In the genomic region with DNA sequence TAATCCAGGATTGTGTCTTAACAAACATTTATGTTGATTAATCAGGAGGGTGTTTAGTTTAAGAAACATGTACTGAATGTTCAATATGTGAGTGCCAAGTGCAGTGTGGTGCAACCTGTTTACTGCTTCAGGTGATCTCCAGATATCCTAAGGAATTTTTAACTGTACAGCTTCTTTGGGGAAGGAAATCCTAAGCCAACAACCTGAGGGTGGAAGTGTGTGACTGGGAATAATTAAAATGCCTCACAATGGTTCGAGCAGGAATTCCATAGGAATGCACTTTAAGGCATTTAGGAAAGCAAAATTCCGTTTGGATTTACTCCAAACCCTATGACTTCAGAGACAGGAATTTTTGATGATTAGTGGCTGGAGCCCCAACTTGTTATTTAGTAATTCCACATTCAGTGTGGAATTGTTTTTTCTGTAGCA, we compare ENCODE assay signal across 13 cellular contexts. TPM values are rescaled to one million over a fixed set of nuclear protein-coding genes. Genes with fewer than 3 reads are reported as not detected.
DNase-seq lines count a peak whose midpoint lies in the region; ATAC-seq, FAIRE-seq and TF ChIP-seq lines count a peak whose summit lies in the region.
"Had no signal": no experiment of that assay in that cellular context is flagged by ENCODE, and none has a peak within 500 bp of the region (broad histone marks: within the 10 kb centered on the region; RNA-seq: fewer than 3 reads in every experiment).

No MANE protein-coding gene starts in this region.

- intact Hi-C loops in CD4-positive, alpha-beta T cell (cut with DNase I, micrococcal nuclease), result no loop called here

- no peak for TF ChIP-seq CTCF in AG04449 (IDR thresholded peaks at IDR 0.05; ENCODE audit: insufficient read depth, low read length, missing control alignments)
- TF ChIP-seq CTCF in CD4-positive, alpha-beta T cell (IDR thresholded peaks at IDR 0.05), result no peak

- no peak overlapping the region for H3K4me3 Mint-ChIP-seq in CD4-positive, alpha-beta T cell
- H3K4me3 Mint-ChIP-seq: activated naive CD4-positive, alpha-beta T cell treated with anti-CD3 and anti-CD28 coated beads, Interleukin-2, amount 50 U/mL, for 24 hours; B cell had no signal

- CTCF ChIA-PET in AG04449 (lab: Yijun Ruan, JAX), result interaction anchor here (1.1 to 1.8 kb wide), 5 partner anchors 12 to 300 kb away, joined by 3 to 7 read pairs (median 3); no protein-coding TSS in a partner anchor
- CTCF ChIA-PET in CD4-positive, alpha-beta T cell (lab: Charles Lee), result interaction anchor here (1.0 kb wide), 1 partner anchor 27 kb away, joined by 3 read pairs; no protein-coding TSS in a partner anchor

- TF ChIP-seq EP300 in Ishikawa (IDR thresholded peaks at IDR 0.05; ENCODE audit: borderline replicate concordance), result peak; percentile 87

- DNase-seq in AG04449 (ENCODE audit: low read depth, low spot score) (peak; percentile 70), dedifferentiated amniotic fluid mesenchymal stem cell (ENCODE audit: extremely low spot score) (peak; percentile 83), frontal cortex (ENCODE audit: low spot score in 2 of 2) (no peak)
- no peak for DNase-seq in CD4-positive, alpha-beta T cell
- DNase-seq: NCI-H2107; stimulated activated CD4-positive, alpha-beta T cell treated with anti-CD3 and anti-CD28 coated beads, Interleukin-1b, Interleukin-23, amount 100 ng/mL, for 48 hours; T1000 had no signal

- no peak for FAIRE-seq in frontal cortex (lab: Jason Lieb, UNC)

- no peak overlapping the region for H3K4me3 ChIP-seq in AG04449 (ENCODE audit: low read depth, low read length)
- no peak overlapping the region for H3K4me3 ChIP-seq in mesodermal cell (ENCODE audit: extremely low read depth, insufficient read depth, low read length, poor library complexity, severe bottlenecking)

- POLR2A ChIA-PET in AG04449 (lab: Yijun Ruan, JAX), result interaction anchor here (0.8 to 1.5 kb wide), 9 partner anchors 8 to 109 kb away, joined by 3 to 5 read pairs (median 3); partner anchors contain the start of gene CRIM1
- POLR2A ChIA-PET in CD4-positive, alpha-beta T cell (lab: Charles Lee), result no interaction called here

- peak overlapping the region; percentile 91 for H3K27ac ChIP-seq in mesodermal cell (ENCODE audit: low read depth, low read length, severe bottlenecking)
- H3K27ac ChIP-seq in CD4-positive, alpha-beta T cell (ENCODE audit: low read depth, low read length), result no peak overlapping the region

- H3K4me1 Mint-ChIP-seq in CD4-positive, alpha-beta T cell (ENCODE audit: low read depth), result no peaks in the 10 kb centered on the region
- H3K4me1 Mint-ChIP-seq: B cell had no signal

- no peaks in the 10 kb centered on the region for H3K9me3 Mint-ChIP-seq in CD4-positive, alpha-beta T cell
- H3K9me3 Mint-ChIP-seq: activated naive CD4-positive, alpha-beta T cell treated with anti-CD3 and anti-CD28 coated beads, Interleukin-2, amount 50 U/mL, for 24 hours had no signal

- H3K27me3 ChIP-seq in CD4-positive, alpha-beta T cell (ENCODE audit: control insufficient read depth, insufficient read depth, low read length), result no peaks in the 10 kb centered on the region

- no peak for ATAC-seq in GM21381 (IDR thresholded peaks at IDR 0.05; ENCODE audit: unreplicated experiment)
- ATAC-seq in CD4-positive, alpha-beta T cell (ENCODE audit: poor library complexity), result no peak
- no peak for ATAC-seq in HG02763 (IDR thresholded peaks at IDR 0.05; ENCODE audit: unreplicated experiment)

- H3K27ac Mint-ChIP-seq in CD4-positive, alpha-beta T cell, result no peak overlapping the region
- H3K27ac Mint-ChIP-seq: activated naive CD4-positive, alpha-beta T cell treated with anti-CD3 and anti-CD28 coated beads, Interleukin-2, amount 50 U/mL, for 24 hours; B cell had no signal

- peaks cover 85% of the 10 kb centered on the region for H3K4me1 ChIP-seq in mesodermal cell (ENCODE audit: control insufficient read depth, insufficient read depth, low read length, poor library complexity, severe bottlenecking)

- H3K36me3 Mint-ChIP-seq in CD4-positive, alpha-beta T cell (ENCODE audit: low read depth), result no peaks in the 10 kb centered on the region
- H3K36me3 Mint-ChIP-seq: activated naive CD4-positive, alpha-beta T cell treated with anti-CD3 and anti-CD28 coated beads, Interleukin-2, amount 50 U/mL, for 24 hours had no signal

- H3K27me3 Mint-ChIP-seq in CD4-positive, alpha-beta T cell, result no peaks in the 10 kb centered on the region
- H3K27me3 Mint-ChIP-seq: activated naive CD4-positive, alpha-beta T cell treated with anti-CD3 and anti-CD28 coated beads, Interleukin-2, amount 50 U/mL, for 24 hours had no signal

- peaks cover 14% of the 10 kb centered on the region for H3K36me3 ChIP-seq in mesodermal cell (ENCODE audit: control insufficient read depth, insufficient read depth, low read length)

- 0 out of 2 replicates have a peak, but pooled peaks have one; percentile 11 for TF ChIP-seq RAD21 in Ishikawa (IDR thresholded peaks at IDR 0.05; ENCODE audit: low read depth)

- no peaks in the 10 kb centered on the region for H3K9me3 ChIP-seq in mesodermal cell (ENCODE audit: control insufficient read depth, low read length)
- no peaks in the 10 kb centered on the region for H3K9me3 ChIP-seq in CD4-positive, alpha-beta T cell (ENCODE audit: control insufficient read depth, low read length)

- WGBS in mesodermal cell (ENCODE audit: insufficient coverage in 2 of 2), 2 experiments, result 33 to 38% methylated on average over 2 of the region's 2 CpGs

TF ChIP-seq in Ishikawa, 13 proteins besides CTCF, POLR2A, EP300 and RAD21:
- TF ChIP-seq TCF12 (IDR thresholded peaks at IDR 0.05; ENCODE audit: low read depth), result peak; percentile 75
- TF ChIP-seq ZBTB7A (IDR thresholded peaks at IDR 0.05; ENCODE audit: low read depth), result no peak
- no peak for TF ChIP-seq CREB1 (IDR thresholded peaks at IDR 0.05; ENCODE audit: low read depth)
- peak; percentile 67; the same call in 1 of the 2 replicates for TF ChIP-seq FOXM1 (IDR thresholded peaks at IDR 0.05; ENCODE audit: borderline replicate concordance, low read depth)
- TF ChIP-seq TEAD4 (IDR thresholded peaks at IDR 0.05), result peak; percentile 96
- no peak for TF ChIP-seq MAX (IDR thresholded peaks at IDR 0.05)
- TF ChIP-seq EGR1 (IDR thresholded peaks at IDR 0.05), result no peak
- TF ChIP-seq, protein P1, sequence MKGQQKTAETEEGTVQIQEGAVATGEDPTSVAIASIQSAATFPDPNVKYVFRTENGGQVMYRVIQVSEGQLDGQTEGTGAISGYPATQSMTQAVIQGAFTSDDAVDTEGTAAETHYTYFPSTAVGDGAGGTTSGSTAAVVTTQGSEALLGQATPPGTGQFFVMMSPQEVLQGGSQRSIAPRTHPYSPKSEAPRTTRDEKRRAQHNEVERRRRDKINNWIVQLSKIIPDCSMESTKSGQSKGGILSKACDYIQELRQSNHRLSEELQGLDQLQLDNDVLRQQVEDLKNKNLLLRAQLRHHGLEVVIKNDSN (IDR thresholded peaks at IDR 0.05), result no peak
- TF ChIP-seq TAF1 (IDR thresholded peaks at IDR 0.05; ENCODE audit: low read depth), result no peak
- peak; percentile 87 for TF ChIP-seq NFIC (IDR thresholded peaks at IDR 0.05)
- TF ChIP-seq, protein P2, sequence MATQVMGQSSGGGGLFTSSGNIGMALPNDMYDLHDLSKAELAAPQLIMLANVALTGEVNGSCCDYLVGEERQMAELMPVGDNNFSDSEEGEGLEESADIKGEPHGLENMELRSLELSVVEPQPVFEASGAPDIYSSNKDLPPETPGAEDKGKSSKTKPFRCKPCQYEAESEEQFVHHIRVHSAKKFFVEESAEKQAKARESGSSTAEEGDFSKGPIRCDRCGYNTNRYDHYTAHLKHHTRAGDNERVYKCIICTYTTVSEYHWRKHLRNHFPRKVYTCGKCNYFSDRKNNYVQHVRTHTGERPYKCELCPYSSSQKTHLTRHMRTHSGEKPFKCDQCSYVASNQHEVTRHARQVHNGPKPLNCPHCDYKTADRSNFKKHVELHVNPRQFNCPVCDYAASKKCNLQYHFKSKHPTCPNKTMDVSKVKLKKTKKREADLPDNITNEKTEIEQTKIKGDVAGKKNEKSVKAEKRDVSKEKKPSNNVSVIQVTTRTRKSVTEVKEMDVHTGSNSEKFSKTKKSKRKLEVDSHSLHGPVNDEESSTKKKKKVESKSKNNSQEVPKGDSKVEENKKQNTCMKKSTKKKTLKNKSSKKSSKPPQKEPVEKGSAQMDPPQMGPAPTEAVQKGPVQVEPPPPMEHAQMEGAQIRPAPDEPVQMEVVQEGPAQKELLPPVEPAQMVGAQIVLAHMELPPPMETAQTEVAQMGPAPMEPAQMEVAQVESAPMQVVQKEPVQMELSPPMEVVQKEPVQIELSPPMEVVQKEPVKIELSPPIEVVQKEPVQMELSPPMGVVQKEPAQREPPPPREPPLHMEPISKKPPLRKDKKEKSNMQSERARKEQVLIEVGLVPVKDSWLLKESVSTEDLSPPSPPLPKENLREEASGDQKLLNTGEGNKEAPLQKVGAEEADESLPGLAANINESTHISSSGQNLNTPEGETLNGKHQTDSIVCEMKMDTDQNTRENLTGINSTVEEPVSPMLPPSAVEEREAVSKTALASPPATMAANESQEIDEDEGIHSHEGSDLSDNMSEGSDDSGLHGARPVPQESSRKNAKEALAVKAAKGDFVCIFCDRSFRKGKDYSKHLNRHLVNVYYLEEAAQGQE (IDR thresholded peaks at IDR 0.05; ENCODE audit: low read depth), result no peak
- no peak for TF ChIP-seq YY1 (IDR thresholded peaks at IDR 0.05; ENCODE audit: low read depth)

RNA-seq across cellular contexts. Expression of gene CRIM1, which starts 16.4 kb away (rescaled TPM):
- polyA plus RNA-seq in mesodermal cell (2013, experiment 1 of 2), result 45.4 TPM
- polyA plus RNA-seq in mesodermal cell (2013, experiment 2 of 2), result 32.6 TPM
- total RNA-seq in CD4-positive, alpha-beta T cell, result 1 to 10 TPM; 1.1 to 1.7 TPM
- total RNA-seq in frontal cortex, result 97.8 TPM

Comparison
In these comparisons a context has a peak if more than half of its experiments do, and no peak if none do; other contexts are left out.
1. DNase-seq: peak in AG04449 (single experiment) and dedifferentiated amniotic fluid mesenchymal stem cell (single experiment); none in CD4-positive, alpha-beta T cell (0 of 10) and frontal cortex (0 of 2).
2. RNA of gene CRIM1, which starts 16.4 kb away (total RNA-seq): 97.8 TPM in frontal cortex (single experiment); 1.1 to 1.7 TPM in CD4-positive, alpha-beta T cell; every median in the first group is over 10 times any median in the second.